In genomic region chr1:246748006-246748405, GRCh38 we compare ENCODE assay signal across 31 cellular contexts.
"Had no signal": no experiment of that assay in that cellular context is flagged by ENCODE, and none has a peak within 500 bp of the region (broad histone marks: within the 10 kb centered on the region; RNA-seq: fewer than 3 reads in every experiment).

No MANE protein-coding gene starts in this region.

- H3K9me3 ChIP-seq: adrenal gland, body of pancreas, breast epithelium had no signal

- H3K27ac ChIP-seq: adrenal gland, body of pancreas, brain microvascular endothelial cell, breast epithelium, VCaP had no signal

- DNase-seq: activated B cell treated with CpG ODN at 0.5 μM for 24 hours; activated CD4-positive, alpha-beta memory T cell treated with anti-CD3 and anti-CD28 coated beads for 36 hours; activated CD4-positive, alpha-beta T cell treated with anti-CD3 and anti-CD28 coated beads for 4 hours; activated CD4-positive, alpha-beta T cell treated with anti-CD3 and anti-CD28 coated beads, Interleukin-2, amount 10 ng/mL, durations not matched to agents 24 days and 14 days; activated CD4-positive, alpha-beta T cell treated with anti-CD3 and anti-CD28 coated beads, Interleukin-2, amount 50 U/mL, for 1 hour; activated CD4-positive, alpha-beta T cell treated with anti-CD3 and anti-CD28 coated beads, Interleukin-2, amount 50 U/mL, for 4 hours; activated CD4-positive, CD25-positive, alpha-beta regulatory T cell treated with anti-CD3 and anti-CD28 coated beads, Interleukin-2, amount 50 U/mL, for 72 hours; activated CD8-positive, alpha-beta memory T cell treated with anti-CD3 and anti-CD28 coated beads, Interleukin-2, amount 50 U/mL, for 4 hours; activated CD8-positive, alpha-beta T cell treated with anti-CD3 and anti-CD28 coated beads for 36 hours; activated effector memory CD4-positive, alpha-beta T cell treated with anti-CD3 and anti-CD28 coated beads, Interleukin-2, amount 50 U/mL, for 16 hours; activated gamma-delta T cell treated with Interleukin-2 at 50 U/mL for 16 hours; activated naive CD4-positive, alpha-beta T cell; activated naive CD4-positive, alpha-beta T cell treated with anti-CD3 and anti-CD28 coated beads for 36 hours; activated naive CD4-positive, alpha-beta T cell treated with anti-CD3 and anti-CD28 coated beads, Interleukin-2, amount 50 U/mL, for 16 hours; activated naive CD8-positive, alpha-beta T cell treated with anti-CD3 and anti-CD28 coated beads for 36 hours; activated T-cell treated with anti-CD3 and anti-CD28 coated beads for 4 hours; activated T-cell treated with anti-CD3 and anti-CD28 coated beads, Interleukin-2, amount 50 U/mL, for 1 hour; activated T-cell treated with anti-CD3 and anti-CD28 coated beads, Interleukin-2, amount 50 U/mL, for 4 hours; activated T-cell treated with anti-CD3 and anti-CD28 coated beads, Interleukin-2, amount 50 U/mL, for 72 hours; adrenal gland; amniotic stem cell; aorta; body of pancreas; brain microvascular endothelial cell; central memory CD4-positive, alpha-beta T cell; T-helper 2 cell; T-helper 9 cell had no signal

- H3K4me1 ChIP-seq: adrenal gland, body of pancreas, breast epithelium had no signal

- H3K36me3 ChIP-seq: breast epithelium had no signal

- H3K4me3 ChIP-seq: adrenal gland, body of pancreas, breast epithelium had no signal

- H3K27me3 ChIP-seq: adrenal gland, body of pancreas, brain microvascular endothelial cell, breast epithelium had no signal

- ATAC-seq: activated CD8-positive, alpha-beta T cell treated with anti-CD3 and anti-CD28 coated beads for 36 hours; activated naive CD4-positive, alpha-beta T cell treated with anti-CD3 and anti-CD28 coated beads, Interleukin-2, amount 50 U/mL, for 72 hours; activated T-cell treated with anti-CD3 and anti-CD28 coated beads, Interleukin-2, amount 50 U/mL, for 4 hours; activated T-helper 17 cell treated with anti-CD3 and anti-CD28 coated beads, Interleukin-2, amount 50 U/mL, for 72 hours; body of pancreas had no signal
